23 cellular contexts compared by ENCODE assay signal in the genomic region with DNA sequence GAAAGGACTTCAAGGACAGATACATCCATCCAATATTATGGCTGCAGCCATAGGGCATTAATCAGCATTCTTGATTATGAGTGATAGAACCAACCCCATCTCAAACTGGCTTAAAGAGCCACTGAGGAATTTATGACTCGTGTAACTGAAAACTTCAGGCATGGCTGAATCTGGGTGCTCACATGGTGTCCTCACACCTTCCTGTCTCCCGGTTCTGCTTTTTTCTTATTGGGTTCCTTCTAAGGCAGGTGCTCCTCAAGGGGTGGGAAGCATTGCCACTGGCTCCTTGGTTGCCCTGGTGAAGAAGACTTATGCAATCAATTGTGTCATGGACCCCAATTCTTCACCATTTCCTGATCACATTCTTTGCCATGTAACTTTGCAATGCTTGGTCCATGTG. TPM values are rescaled to one million over a fixed set of nuclear protein-coding genes. Genes with fewer than 3 reads are reported as not detected.
DNase-seq lines count a peak whose midpoint lies in the region; FAIRE-seq and TF ChIP-seq lines count a peak whose summit lies in the region.
"Had no signal": no experiment of that assay in that cellular context is flagged by ENCODE, and none has a peak within 500 bp of the region (broad histone marks: within the 10 kb centered on the region; RNA-seq: fewer than 3 reads in every experiment).

No MANE protein-coding gene starts in this region.

- H3K4me2 ChIP-seq in Karpas-422 (ENCODE audit: low read depth, low read length, poor library complexity, severe bottlenecking): no peak overlapping the region
- H3K4me2 ChIP-seq in astrocyte (ENCODE audit: low read length): no peak overlapping the region

- H3K4me3 ChIP-seq in Karpas-422 (ENCODE audit: low read length) (no peak overlapping the region), astrocyte (ENCODE audit: insufficient read depth, low read depth, low read length) (no peak overlapping the region)
- H3K4me3 ChIP-seq: esophagus squamous epithelium, left ventricle myocardium inferior, transverse colon had no signal

- H3K9me3 ChIP-seq in Karpas-422 (ENCODE audit: low read length): no peaks in the 10 kb centered on the region
- no peaks in the 10 kb centered on the region for H3K9me3 ChIP-seq in astrocyte (ENCODE audit: insufficient read depth, low read depth, low read length)
- H3K9me3 ChIP-seq: esophagus squamous epithelium, left ventricle myocardium inferior, transverse colon had no signal

- no peaks in the 10 kb centered on the region for H3K27me3 Mint-ChIP-seq in astrocyte (ENCODE audit: low read depth, unreplicated experiment)
- no peaks in the 10 kb centered on the region for H3K27me3 Mint-ChIP-seq in neural crest cell (ENCODE audit: low read depth)

- H3K4me3 Mint-ChIP-seq in astrocyte (ENCODE audit: unreplicated experiment): no peak overlapping the region
- H3K4me3 Mint-ChIP-seq in neural crest cell: peak overlapping the region; percentile 9
- H3K4me3 Mint-ChIP-seq: T-helper 17 cell had no signal

- H3K4me1 Mint-ChIP-seq in astrocyte (ENCODE audit: low read depth, unreplicated experiment) (peaks cover 14% of the 10 kb centered on the region), neural crest cell (peaks cover 13% of the 10 kb centered on the region)

- TF ChIP-seq CTCF in astrocyte (IDR thresholded peaks at IDR 0.05; ENCODE audit: insufficient read depth, low read depth, low read length): no peak
- no peak for TF ChIP-seq CTCF in neural crest cell (conservative IDR thresholded peaks at IDR 0.05)

- H3K79me2 ChIP-seq in Karpas-422 (ENCODE audit: low read length) (peaks cover 6% of the 10 kb centered on the region), astrocyte (ENCODE audit: insufficient read depth, low read length) (no peaks in the 10 kb centered on the region)

- H3K4me1 ChIP-seq in Karpas-422 (ENCODE audit: low read length) (peaks cover 16% of the 10 kb centered on the region), astrocyte (ENCODE audit: insufficient read depth, low read length) (peaks cover 12% of the 10 kb centered on the region)

- H3K9me3 Mint-ChIP-seq in astrocyte (ENCODE audit: unreplicated experiment): no peaks in the 10 kb centered on the region
- no peaks in the 10 kb centered on the region for H3K9me3 Mint-ChIP-seq in neural crest cell

- H3K9me2 ChIP-seq in Karpas-422 (replicated peaks; ENCODE audit: insufficient read depth, low read length): no peaks in the 10 kb centered on the region

- no peak for FAIRE-seq in astrocyte (lab: Jason Lieb, UNC)
- FAIRE-seq: GM18507 had no signal

- H3K27ac ChIP-seq in Karpas-422 (ENCODE audit: low read length) (no peak overlapping the region), astrocyte (ENCODE audit: low read depth, low read length) (no peak overlapping the region)
- H3K27ac ChIP-seq: esophagus squamous epithelium, left ventricle myocardium inferior, transverse colon, WERI-Rb-1 had no signal

- H4K20me1 ChIP-seq in Karpas-422 (ENCODE audit: insufficient read depth, low read depth, low read length): no peaks in the 10 kb centered on the region
- H4K20me1 ChIP-seq in astrocyte (ENCODE audit: insufficient read depth, low read length): no peaks in the 10 kb centered on the region

- H2AFZ ChIP-seq in Karpas-422 (ENCODE audit: low read length): no peak overlapping the region
- H2AFZ ChIP-seq in astrocyte (ENCODE audit: low read depth, low read length): peak overlapping the region; percentile 40

- H3K9ac ChIP-seq in Karpas-422 (ENCODE audit: low read length): no peak overlapping the region
- no peak overlapping the region for H3K9ac ChIP-seq in astrocyte (ENCODE audit: low read length)

- no peaks in the 10 kb centered on the region for H3K27me3 ChIP-seq in Karpas-422 (ENCODE audit: low read length)
- no peaks in the 10 kb centered on the region for H3K27me3 ChIP-seq in astrocyte (ENCODE audit: insufficient read depth, low read length)
- H3K27me3 ChIP-seq: transverse colon had no signal

- H3K27ac Mint-ChIP-seq in astrocyte (ENCODE audit: unreplicated experiment) (peak overlapping the region; percentile 29), neural crest cell (ENCODE audit: unreplicated experiment) (peak overlapping the region; percentile 93)
- H3K27ac Mint-ChIP-seq: T-helper 17 cell had no signal

- H3K36me3 Mint-ChIP-seq in astrocyte (ENCODE audit: low read depth, unreplicated experiment): no peaks in the 10 kb centered on the region
- H3K36me3 Mint-ChIP-seq in neural crest cell (ENCODE audit: low read depth): no peaks in the 10 kb centered on the region

- H3K36me3 ChIP-seq in Karpas-422 (ENCODE audit: insufficient read depth, low read length) (no peaks in the 10 kb centered on the region), astrocyte (ENCODE audit: insufficient read depth, low read length) (no peaks in the 10 kb centered on the region)
- H3K36me3 ChIP-seq: esophagus squamous epithelium, left ventricle myocardium inferior, transverse colon, WERI-Rb-1 had no signal

- DNase-seq in ELR (ENCODE audit: low read depth): peak; percentile 41
- DNase-seq in Karpas-422: peak; percentile 41
- no peak for DNase-seq in astrocyte (ENCODE audit: low read depth)
- DNase-seq in neural crest cell (ENCODE audit: low read depth, low spot score): no peak
- DNase-seq in NCI-H2171 treated with DMSO at 0.1 percent for 48 hours (lab: John Stamatoyannopoulos, UW): no peak
- no peak for DNase-seq in activated CD8-positive, alpha-beta memory T cell treated with anti-CD3 and anti-CD28 coated beads, Interleukin-2, amount 50 U/mL, for 4 hours
- no peak for DNase-seq in OCI-M2 (lab: John Stamatoyannopoulos, UW; ENCODE audit: unreplicated experiment)
- no peak for DNase-seq in SW480 (ENCODE audit: low spot score)
- DNase-seq: activated CD4-positive, alpha-beta T cell treated with anti-CD3 and anti-CD28 coated beads, Interleukin-2, amount 50 U/mL, for 48 hours; activated gamma-delta T cell treated with Interleukin-2 at 50 U/mL for 16 hours; activated T-cell treated with anti-CD3 and anti-CD28 coated beads for 4 hours; amniotic stem cell; DMS79; effector memory CD4-positive, alpha-beta T cell; esophagus squamous epithelium; left ventricle myocardium inferior; NCI-H1694 treated with DMSO at 0.1 percent for 48 hours; right cardiac atrium; stimulated activated naive CD4-positive, alpha-beta T cell; T-helper 17 cell; transverse colon; WERI-Rb-1 had no signal

RNA-seq across cellular contexts. Expression of a gene that starts 4.3 kb away (rescaled TPM):
- total RNA-seq in Karpas-422 (2014; rRNA removed; shearing (Covaris generic); ENCODE audit: low replicate concordance): 11.2 and 11.7 TPM in 2 replicates
- total RNA-seq in astrocyte: 9.7 and 10.2 TPM in 2 replicates
- total RNA-seq in neural crest cell: 11.3 and 11.5 TPM in 2 replicates

Comparison
In these comparisons a context has a peak if more than half of its experiments do, and no peak if none do; other contexts are left out.
1. DNase-seq: peak in ELR (single experiment) and Karpas-422 (single experiment); none in astrocyte (single experiment), neural crest cell (single experiment), NCI-H2171 treated with DMSO at 0.1 percent for 48 hours (single experiment), activated CD8-positive, alpha-beta memory T cell treated with anti-CD3 and anti-CD28 coated beads, Interleukin-2, amount 50 U/mL, for 4 hours (single experiment), OCI-M2 (single experiment) and SW480 (single experiment).